Comparison of ENCODE assay signal across 9 cellular contexts in the genomic region with DNA sequence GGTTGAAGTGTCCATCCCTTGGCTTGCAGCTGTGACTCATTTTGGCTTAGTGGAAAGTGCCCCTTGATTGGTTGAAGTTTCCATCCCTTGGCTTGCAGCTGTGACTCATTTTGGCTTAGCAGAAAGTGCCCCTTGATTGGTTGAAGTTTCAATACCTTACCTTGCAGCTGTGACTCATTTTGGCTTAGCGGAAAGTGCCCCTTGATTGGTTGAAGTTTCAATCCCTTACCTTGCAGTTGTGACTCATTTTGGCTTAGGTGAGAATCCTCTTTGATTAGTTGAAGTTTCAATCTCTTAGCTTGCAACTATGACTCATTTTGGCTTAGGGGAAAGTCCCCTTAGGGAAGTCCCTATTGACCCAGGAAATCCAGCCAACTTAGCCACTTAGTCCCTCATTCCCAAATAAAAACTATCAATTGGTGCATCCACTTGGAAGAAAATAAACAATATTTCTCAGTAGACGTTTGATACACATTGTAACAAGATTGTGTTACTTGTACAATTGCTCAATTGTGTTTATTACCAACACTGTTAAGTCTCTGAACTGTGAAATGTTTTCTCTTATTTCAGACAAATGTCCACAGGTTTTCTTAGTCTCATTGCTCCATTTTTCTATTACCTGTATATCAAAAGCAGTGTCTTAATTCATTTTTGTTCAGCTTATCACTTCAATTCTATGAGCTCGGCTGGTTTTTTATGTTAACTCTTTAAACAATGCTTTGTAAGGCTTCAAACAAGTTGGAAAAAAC.
DNase-seq lines count a peak whose midpoint lies in the region; ATAC-seq lines count a peak whose summit lies in the region.
"Had no signal": no experiment of that assay in that cellular context is flagged by ENCODE, and none has a peak within 500 bp of the region (broad histone marks: within the 10 kb centered on the region; RNA-seq: fewer than 3 reads in every experiment).

No MANE protein-coding gene starts in this region.

- in situ Hi-C loops in ACHN (cut with HindIII; ENCODE audit: low pct_ligation_motif_present, low pct_unique_long_range_greater_than_20kb, low sequenced_read_pairs): no loop called here

- DNase-seq in ACHN (peak; percentile 8), nucleus accumbens (lab: John Stamatoyannopoulos, UW) (no peak), amygdala (lab: John Stamatoyannopoulos, UW) (no peak), DMS153 treated with DMSO at 0.1 percent for 48 hours (lab: John Stamatoyannopoulos, UW; ENCODE audit: unreplicated experiment) (no peak)
- DNase-seq in activated naive CD8-positive, alpha-beta T cell treated with anti-CD3 and anti-CD28 coated beads for 36 hours: peak; percentile 59
- DNase-seq in effector CD8-positive, alpha-beta T cell (lab: John Stamatoyannopoulos, UW): no peak
- DNase-seq: naive B cell had no signal

- H3K27ac Mint-ChIP-seq in activated naive CD8-positive, alpha-beta T cell treated with anti-CD3 and anti-CD28 coated beads for 36 hours: peak overlapping the region; percentile 66
- H3K27ac Mint-ChIP-seq: naive B cell had no signal

- no peak overlapping the region for H3K4me3 Mint-ChIP-seq in activated naive CD8-positive, alpha-beta T cell treated with anti-CD3 and anti-CD28 coated beads for 36 hours
- H3K4me3 Mint-ChIP-seq: naive B cell had no signal

- peaks cover 8% of the 10 kb centered on the region for H3K4me1 Mint-ChIP-seq in activated naive CD8-positive, alpha-beta T cell treated with anti-CD3 and anti-CD28 coated beads for 36 hours
- H3K4me1 Mint-ChIP-seq: naive B cell had no signal

- no peaks in the 10 kb centered on the region for H3K27me3 Mint-ChIP-seq in activated naive CD8-positive, alpha-beta T cell treated with anti-CD3 and anti-CD28 coated beads for 36 hours
- H3K27me3 Mint-ChIP-seq: naive B cell had no signal

- peaks cover 14% of the 10 kb centered on the region for H3K9me3 Mint-ChIP-seq in activated naive CD8-positive, alpha-beta T cell treated with anti-CD3 and anti-CD28 coated beads for 36 hours

- H3K36me3 Mint-ChIP-seq in activated naive CD8-positive, alpha-beta T cell treated with anti-CD3 and anti-CD28 coated beads for 36 hours: no peaks in the 10 kb centered on the region
- H3K36me3 Mint-ChIP-seq: naive B cell had no signal

- ATAC-seq in GM19455 (IDR thresholded peaks at IDR 0.05; ENCODE audit: unreplicated experiment): peak; percentile 84
- peak; percentile 95 for ATAC-seq in HG03378 (IDR thresholded peaks at IDR 0.05; ENCODE audit: unreplicated experiment)

Comparison
In these comparisons a context has a peak if more than half of its experiments do, and no peak if none do; other contexts are left out.
1. DNase-seq: peak in ACHN (single experiment) and activated naive CD8-positive, alpha-beta T cell treated with anti-CD3 and anti-CD28 coated beads for 36 hours (single experiment); none in nucleus accumbens (0 of 56), amygdala (0 of 56), DMS153 treated with DMSO at 0.1 percent for 48 hours (single experiment) and effector CD8-positive, alpha-beta T cell (single experiment).